ENCODE assay signal across 1 cellular context in the genomic region with DNA sequence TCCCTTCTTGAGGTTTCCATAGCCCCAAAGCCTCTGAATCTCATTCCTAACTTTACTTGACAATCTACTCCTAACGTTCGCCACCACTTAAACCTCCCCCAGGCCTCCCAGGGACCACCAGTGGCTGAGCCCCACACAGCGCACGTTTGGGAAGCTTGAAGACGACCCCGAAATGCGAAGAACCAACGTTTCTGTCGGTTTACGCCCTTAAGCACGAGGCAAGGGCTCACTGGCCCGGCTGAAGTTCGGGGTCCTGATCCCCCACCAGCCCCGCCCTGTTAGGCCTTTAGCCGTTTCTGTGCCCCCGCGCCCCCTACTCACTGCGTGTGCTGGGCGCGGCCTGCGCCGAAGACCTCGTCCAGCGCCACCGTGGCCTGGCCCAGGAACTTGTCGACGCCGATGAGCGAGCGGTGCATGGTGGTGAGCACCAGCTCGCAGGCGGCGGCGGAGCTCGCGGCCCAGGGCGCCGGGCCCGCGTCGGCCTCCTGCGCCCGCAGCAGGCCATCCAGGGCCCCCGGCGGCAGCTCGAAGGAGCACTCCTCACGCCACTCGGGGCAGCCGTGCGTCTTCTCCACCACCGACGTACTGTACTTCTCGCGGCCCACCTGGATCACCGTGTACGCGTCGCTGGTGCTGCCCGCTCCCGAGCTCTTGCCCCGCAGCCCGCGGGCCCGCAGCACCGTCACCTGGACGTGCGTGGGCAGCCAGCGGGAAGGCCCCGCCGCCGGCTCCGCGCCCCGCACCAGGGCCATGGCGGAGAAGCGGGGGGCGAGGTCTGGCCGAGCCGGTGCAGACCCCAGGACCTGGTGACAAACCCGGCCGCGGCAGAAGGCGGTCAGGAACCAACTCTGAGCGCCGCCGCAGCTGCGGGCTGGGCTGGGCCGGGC.
TF ChIP-seq lines count a peak whose summit lies in the region.

No MANE protein-coding gene starts in this region.

TF ChIP-seq in HepG2, 621 proteins besides CTCF, POLR2A, EP300 and RAD21 (continued from another document and continues in another):
- TF ChIP-seq HNF1A (IDR thresholded peaks at IDR 0.05; ENCODE audit: low read depth) (no peak), HNF1A (CRISPR knock-in tag; IDR thresholded peaks at IDR 0.05; ENCODE audit: borderline replicate concordance) (peak; percentile 45; the same call in 1 of the 2 replicates), ZBTB38 (CRISPR knock-in tag; IDR thresholded peaks at IDR 0.05) (peak; percentile 81), GATA4 (IDR thresholded peaks at IDR 0.05; ENCODE audit: borderline replicate concordance, low read depth) (no peak), ZNF124 (CRISPR knock-in tag; IDR thresholded peaks at IDR 0.05) (no peak), ZNF430 (CRISPR knock-in tag; IDR thresholded peaks at IDR 0.05) (peak; percentile 66; the same call in 1 of the 2 replicates), BORCS8-MEF2B (CRISPR knock-in tag; IDR thresholded peaks at IDR 0.05) (peak; percentile 96), TEAD3 (CRISPR knock-in tag; optimal IDR thresholded peaks at IDR 0.05; ENCODE audit: borderline replicate concordance) (no peak), DPF2 (CRISPR knock-in tag; IDR thresholded peaks at IDR 0.05; ENCODE audit: borderline replicate concordance, low read depth) (no peak), CCAR2 (optimal IDR thresholded peaks at IDR 0.05; ENCODE audit: low read depth, low read length) (no peak), ATRX (CRISPR knock-in tag; IDR thresholded peaks at IDR 0.05; ENCODE audit: borderline replicate concordance) (no peak), ZBTB40 (IDR thresholded peaks at IDR 0.05) (no peak), ZBTB40 (CRISPR knock-in tag; IDR thresholded peaks at IDR 0.05) (peak; percentile 84; the same call in 1 of the 2 replicates), ZBTB8A (CRISPR knock-in tag; IDR thresholded peaks at IDR 0.05; ENCODE audit: borderline replicate concordance, low read depth) (no peak; the same call in 1 of the 2 replicates), ZNF598 (CRISPR knock-in tag; IDR thresholded peaks at IDR 0.05; ENCODE audit: borderline replicate concordance) (no peak), ZBTB3 (CRISPR knock-in tag; IDR thresholded peaks at IDR 0.05; ENCODE audit: borderline replicate concordance, low read depth) (no peak), MBNL3 (CRISPR knock-in tag; conservative IDR thresholded peaks at IDR 0.05) (no peak), ZNF781 (CRISPR knock-in tag; IDR thresholded peaks at IDR 0.05; ENCODE audit: borderline replicate concordance, not compliant biosample characterization) (peak; percentile 49), U2AF1 (optimal IDR thresholded peaks at IDR 0.05; ENCODE audit: low read depth, low read length) (peak; percentile 16), ZNF775 (CRISPR knock-in tag; IDR thresholded peaks at IDR 0.05; ENCODE audit: borderline replicate concordance) (no peak; the same call in 1 of the 2 replicates), TBX2 (CRISPR knock-in tag; IDR thresholded peaks at IDR 0.05; ENCODE audit: borderline replicate concordance) (peak; percentile 73), ZNF350 (CRISPR knock-in tag; IDR thresholded peaks at IDR 0.05; ENCODE audit: borderline replicate concordance, low read depth) (no peak), ZFP1 (CRISPR knock-in tag; IDR thresholded peaks at IDR 0.05) (no peak), RBM22 (optimal IDR thresholded peaks at IDR 0.05; ENCODE audit: low read length) (no peak), KMT2A (CRISPR knock-in tag; IDR thresholded peaks at IDR 0.05) (peak; percentile 88; the same call in 1 of the 2 replicates), ZNF30 (CRISPR knock-in tag; IDR thresholded peaks at IDR 0.05) (no peak), ZNF12 (CRISPR knock-in tag; IDR thresholded peaks at IDR 0.05) (peak; percentile 71; the same call in 1 of the 2 replicates), CREB3 (CRISPR knock-in tag; IDR thresholded peaks at IDR 0.05) (peak; percentile 87), ZNF20 (CRISPR knock-in tag; IDR thresholded peaks at IDR 0.05) (no peak), SPEN (CRISPR knock-in tag; IDR thresholded peaks at IDR 0.05; ENCODE audit: low read depth) (peak; percentile 87)
- TF ChIP-seq, protein P1, sequence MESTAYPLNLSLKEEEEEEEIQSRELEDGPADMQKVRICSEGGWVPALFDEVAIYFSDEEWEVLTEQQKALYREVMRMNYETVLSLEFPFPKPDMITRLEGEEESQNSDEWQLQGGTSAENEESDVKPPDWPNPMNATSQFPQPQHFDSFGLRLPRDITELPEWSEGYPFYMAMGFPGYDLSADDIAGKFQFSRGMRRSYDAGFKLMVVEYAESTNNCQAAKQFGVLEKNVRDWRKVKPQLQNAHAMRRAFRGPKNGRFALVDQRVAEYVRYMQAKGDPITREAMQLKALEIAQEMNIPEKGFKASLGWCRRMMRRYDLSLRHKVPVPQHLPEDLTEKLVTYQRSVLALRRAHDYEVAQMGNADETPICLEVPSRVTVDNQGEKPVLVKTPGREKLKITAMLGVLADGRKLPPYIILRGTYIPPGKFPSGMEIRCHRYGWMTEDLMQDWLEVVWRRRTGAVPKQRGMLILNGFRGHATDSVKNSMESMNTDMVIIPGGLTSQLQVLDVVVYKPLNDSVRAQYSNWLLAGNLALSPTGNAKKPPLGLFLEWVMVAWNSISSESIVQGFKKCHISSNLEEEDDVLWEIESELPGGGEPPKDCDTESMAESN (CRISPR knock-in tag; conservative IDR thresholded peaks at IDR 0.05), result peak; percentile 82; the same call in 1 of the 2 replicates
- TF ChIP-seq, protein P2, sequence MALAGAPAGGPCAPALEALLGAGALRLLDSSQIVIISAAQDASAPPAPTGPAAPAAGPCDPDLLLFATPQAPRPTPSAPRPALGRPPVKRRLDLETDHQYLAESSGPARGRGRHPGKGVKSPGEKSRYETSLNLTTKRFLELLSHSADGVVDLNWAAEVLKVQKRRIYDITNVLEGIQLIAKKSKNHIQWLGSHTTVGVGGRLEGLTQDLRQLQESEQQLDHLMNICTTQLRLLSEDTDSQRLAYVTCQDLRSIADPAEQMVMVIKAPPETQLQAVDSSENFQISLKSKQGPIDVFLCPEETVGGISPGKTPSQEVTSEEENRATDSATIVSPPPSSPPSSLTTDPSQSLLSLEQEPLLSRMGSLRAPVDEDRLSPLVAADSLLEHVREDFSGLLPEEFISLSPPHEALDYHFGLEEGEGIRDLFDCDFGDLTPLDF (CRISPR knock-in tag; IDR thresholded peaks at IDR 0.05), result no peak
- TF ChIP-seq, protein P3, sequence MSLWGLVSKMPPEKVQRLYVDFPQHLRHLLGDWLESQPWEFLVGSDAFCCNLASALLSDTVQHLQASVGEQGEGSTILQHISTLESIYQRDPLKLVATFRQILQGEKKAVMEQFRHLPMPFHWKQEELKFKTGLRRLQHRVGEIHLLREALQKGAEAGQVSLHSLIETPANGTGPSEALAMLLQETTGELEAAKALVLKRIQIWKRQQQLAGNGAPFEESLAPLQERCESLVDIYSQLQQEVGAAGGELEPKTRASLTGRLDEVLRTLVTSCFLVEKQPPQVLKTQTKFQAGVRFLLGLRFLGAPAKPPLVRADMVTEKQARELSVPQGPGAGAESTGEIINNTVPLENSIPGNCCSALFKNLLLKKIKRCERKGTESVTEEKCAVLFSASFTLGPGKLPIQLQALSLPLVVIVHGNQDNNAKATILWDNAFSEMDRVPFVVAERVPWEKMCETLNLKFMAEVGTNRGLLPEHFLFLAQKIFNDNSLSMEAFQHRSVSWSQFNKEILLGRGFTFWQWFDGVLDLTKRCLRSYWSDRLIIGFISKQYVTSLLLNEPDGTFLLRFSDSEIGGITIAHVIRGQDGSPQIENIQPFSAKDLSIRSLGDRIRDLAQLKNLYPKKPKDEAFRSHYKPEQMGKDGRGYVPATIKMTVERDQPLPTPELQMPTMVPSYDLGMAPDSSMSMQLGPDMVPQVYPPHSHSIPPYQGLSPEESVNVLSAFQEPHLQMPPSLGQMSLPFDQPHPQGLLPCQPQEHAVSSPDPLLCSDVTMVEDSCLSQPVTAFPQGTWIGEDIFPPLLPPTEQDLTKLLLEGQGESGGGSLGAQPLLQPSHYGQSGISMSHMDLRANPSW (CRISPR knock-in tag; IDR thresholded peaks at IDR 0.05; ENCODE audit: borderline replicate concordance), result no peak
- TF ChIP-seq, protein P4, sequence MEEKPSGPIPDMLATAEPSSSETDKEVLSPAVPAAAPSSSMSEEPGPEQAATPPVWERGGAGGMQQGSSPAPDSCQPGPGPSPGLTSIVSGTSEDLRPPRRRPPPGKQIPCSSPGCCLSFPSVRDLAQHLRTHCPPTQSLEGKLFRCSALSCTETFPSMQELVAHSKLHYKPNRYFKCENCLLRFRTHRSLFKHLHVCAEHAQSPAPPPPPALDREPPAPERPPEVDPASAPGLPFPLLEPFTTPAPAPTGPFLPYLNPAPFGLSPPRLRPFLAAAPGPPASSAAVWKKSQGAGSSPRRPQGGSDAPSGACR (CRISPR knock-in tag; IDR thresholded peaks at IDR 0.05), result no peak
